In the genomic region with DNA sequence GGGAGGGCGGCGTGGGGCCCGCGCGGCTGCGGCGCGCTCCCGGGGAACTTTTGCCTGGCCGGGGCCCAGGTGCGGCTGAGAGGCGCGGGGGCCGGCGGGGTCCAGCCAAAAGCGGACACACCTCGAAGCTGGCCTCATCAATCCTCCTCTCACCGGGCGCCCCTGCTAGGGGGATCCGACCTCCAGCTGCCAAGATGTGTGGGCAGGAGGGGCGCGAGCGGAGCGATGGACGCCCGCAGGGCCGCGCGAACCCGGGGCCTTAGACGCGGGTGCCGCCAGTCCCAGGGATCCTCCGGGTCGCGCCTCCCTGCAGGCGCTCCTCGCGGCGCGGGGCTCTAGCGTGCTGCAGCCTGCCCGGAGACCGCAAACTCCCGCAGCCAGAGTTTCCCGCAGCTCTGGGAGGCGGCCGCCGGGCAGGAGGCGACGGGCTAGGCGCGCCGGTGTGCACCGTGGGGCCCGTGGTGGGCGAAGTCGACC, we compare ENCODE assay signal across 10 cellular contexts. TPM values are rescaled to one million over a fixed set of nuclear protein-coding genes. Genes with fewer than 3 reads are reported as not detected.
A peak's percentile ranks its signal among the peaks of the same experiment; 100 is the strongest.
DNase-seq lines count a peak whose midpoint lies in the region; ATAC-seq, FAIRE-seq and TF ChIP-seq lines count a peak whose summit lies in the region.
"Had no signal": no experiment of that assay in that cellular context is flagged by ENCODE, and none has a peak within 500 bp of the region (broad histone marks: within the 10 kb centered on the region; RNA-seq: fewer than 3 reads in every experiment).

No MANE protein-coding gene starts in this region.

- CTCF ChIA-PET in HepG2 (lab: Yijun Ruan, JAX; ENCODE audit: low intra/inter-chr PET ratio, low total read pairs), result no interaction called here

- peaks cover 0 to 10% of the 10 kb centered on the region in 2 donors for H3K27me3 ChIP-seq in right lobe of liver
- peaks cover 6 to 64% of the 10 kb centered on the region in 2 experiments for H3K27me3 ChIP-seq in HepG2 (ENCODE audit: control insufficient read depth in 1 of 2, insufficient read depth in 2 of 2, low read length in 2 of 2)
- H3K27me3 ChIP-seq in layer of hippocampus (ENCODE audit: control insufficient read depth, insufficient read depth, low read length), result peaks cover 9% of the 10 kb centered on the region
- H3K27me3 ChIP-seq in upper lobe of right lung, result peaks cover 46% of the 10 kb centered on the region

- TF ChIP-seq POLR2A in right lobe of liver (IDR thresholded peaks at IDR 0.05) (no peak), HepG2 (IDR thresholded peaks at IDR 0.05; ENCODE audit: insufficient read depth in 1 of 2, low read depth in 2 of 2, low read length in 2 of 2) (no peak)

- H3K4me2 ChIP-seq in HepG2 (ENCODE audit: low read depth, low read length), result no peak overlapping the region

- H3K79me2 ChIP-seq in HepG2 (ENCODE audit: insufficient read depth, low read length), result no peaks in the 10 kb centered on the region

- no peak overlapping the region for H3K9ac ChIP-seq in HepG2 (ENCODE audit: insufficient read depth, low read depth, low read length)

- H3K9me3 Mint-ChIP-seq in activated naive CD8-positive, alpha-beta T cell treated with anti-CD3 and anti-CD28 coated beads, Interleukin-2, amount 10 ng/mL, durations not matched to agents 7 days and 5 days, result no peaks in the 10 kb centered on the region

- no peak overlapping the region for H3K27ac ChIP-seq in right lobe of liver
- no peak overlapping the region for H3K27ac ChIP-seq in HepG2 (ENCODE audit: extremely low read length, insufficient read depth, low read length)
- peak overlapping the region; percentile 38 for H3K27ac ChIP-seq in layer of hippocampus (ENCODE audit: low read depth, low read length)
- no peak overlapping the region for H3K27ac ChIP-seq in upper lobe of right lung

- DNase-seq in right lobe of liver, result no peak
- DNase-seq in HepG2 (ENCODE audit: low spot score), result no peak
- peak; percentile 60 for DNase-seq in activated naive CD8-positive, alpha-beta T cell treated with anti-CD3 and anti-CD28 coated beads, Interleukin-2, amount 10 ng/mL, durations not matched to agents 7 days and 5 days
- no peak for DNase-seq in upper lobe of right lung
- DNase-seq in SIG-M5 treated with dmso at 0.1 percent for 504 hours (lab: John Stamatoyannopoulos, UW; ENCODE audit: unreplicated experiment), result no peak
- DNase-seq in ureter (ENCODE audit: low spot score), result no peak
- DNase-seq: foreskin fibroblast, NCI-H1694 had no signal

- FAIRE-seq in HepG2 (lab: Jason Lieb, UNC), result no peak

- in situ Hi-C loops in HepG2 (cut with HindIII; ENCODE audit: extremely low pct_ligation_motif_present, low pct_unique_long_range_greater_than_20kb), result no loop called here

- peaks cover 12% of the 10 kb centered on the region for H3K27me3 Mint-ChIP-seq in activated naive CD8-positive, alpha-beta T cell treated with anti-CD3 and anti-CD28 coated beads, Interleukin-2, amount 10 ng/mL, durations not matched to agents 7 days and 5 days

- WGBS in right lobe of liver (ENCODE audit: insufficient coverage, low coverage, low lambda C conversion rate, missing lambda C conversion rate), result 0% methylated on average over 2 of the region's 58 CpGs
- no CpG with 5 or more reads among the region's 58 CpGs for WGBS in HepG2 (ENCODE audit: low lambda C conversion rate)

- 0 out of 2 replicates have a peak, but pooled peaks cover 4% of the 10 kb centered on the region for H4K20me1 ChIP-seq in HepG2 (ENCODE audit: insufficient read depth, low read length)

- ATAC-seq in right lobe of liver, result no peak
- no peak for ATAC-seq in HepG2
- no peak for ATAC-seq in activated naive CD8-positive, alpha-beta T cell treated with anti-CD3 and anti-CD28 coated beads, Interleukin-2, amount 10 ng/mL, durations not matched to agents 7 days and 5 days (ENCODE audit: low read depth)
- ATAC-seq in upper lobe of right lung, result no peak
- no peak for ATAC-seq in HG03442 (IDR thresholded peaks at IDR 0.05; ENCODE audit: unreplicated experiment)

- H3K4me1 ChIP-seq in right lobe of liver, result peaks cover 0 to 4% (median 0%) of the 10 kb centered on the region in 4 donors
- no peaks in the 10 kb centered on the region for H3K4me1 ChIP-seq in HepG2 (ENCODE audit: insufficient read depth, low read length)
- peaks cover 13% of the 10 kb centered on the region for H3K4me1 ChIP-seq in upper lobe of right lung

- H3K36me3 Mint-ChIP-seq in activated naive CD8-positive, alpha-beta T cell treated with anti-CD3 and anti-CD28 coated beads, Interleukin-2, amount 10 ng/mL, durations not matched to agents 7 days and 5 days, result peaks cover 5% of the 10 kb centered on the region

- TF ChIP-seq CTCF in right lobe of liver (IDR thresholded peaks at IDR 0.05) (no peak), HepG2 (CRISPR knock-in tag; IDR thresholded peaks at IDR 0.05) (no peak), upper lobe of right lung (IDR thresholded peaks at IDR 0.05) (no peak)

- TF ChIP-seq EP300 in HepG2 (IDR thresholded peaks at IDR 0.05; ENCODE audit: low read depth in 2 of 2, low read length in 2 of 2) (no peak), HepG2 (CRISPR knock-in tag; IDR thresholded peaks at IDR 0.05; ENCODE audit: borderline replicate concordance) (no peak)

- H2AFZ ChIP-seq in HepG2 (ENCODE audit: low read length), result no peak overlapping the region

- no peak for TF ChIP-seq RAD21 in HepG2 (CRISPR knock-in tag; IDR thresholded peaks at IDR 0.05)

- H3K36me3 ChIP-seq in right lobe of liver (no peaks in the 10 kb centered on the region), HepG2 (replicated peaks in 1 of 2; ENCODE audit: control insufficient read depth in 1 of 2, insufficient read depth in 2 of 2, low read length in 2 of 2) (no peaks in the 10 kb centered on the region), upper lobe of right lung (no peaks in the 10 kb centered on the region)

- H3K4me3 ChIP-seq in right lobe of liver (peak overlapping the region in 2 of 3 donors; percentile 48 to 64), HepG2 (replicated peaks in 1 of 3; ENCODE audit: insufficient read depth in 1 of 3, low read depth in 2 of 3, low read length in 3 of 3) (no peak overlapping the region), upper lobe of right lung (peak overlapping the region; percentile 61)

- H3K4me1 Mint-ChIP-seq in activated naive CD8-positive, alpha-beta T cell treated with anti-CD3 and anti-CD28 coated beads, Interleukin-2, amount 10 ng/mL, durations not matched to agents 7 days and 5 days, result peaks cover 44% of the 10 kb centered on the region

- no peak overlapping the region for H3K27ac Mint-ChIP-seq in activated naive CD8-positive, alpha-beta T cell treated with anti-CD3 and anti-CD28 coated beads, Interleukin-2, amount 10 ng/mL, durations not matched to agents 7 days and 5 days

- POLR2A ChIA-PET in HepG2 (lab: Yijun Ruan, JAX), result no interaction called here
- POLR2A ChIA-PET in activated naive CD8-positive, alpha-beta T cell treated with anti-CD3 and anti-CD28 coated beads, Interleukin-2, amount 10 ng/mL, durations not matched to agents 7 days and 5 days (lab: Charles Lee), result interaction anchor here (1.1 to 3.3 kb wide), 5 partner anchors 9 to 81 kb away, joined by 3 to 39 read pairs (median 7); no protein-coding TSS in a partner anchor

- H3K4me3 Mint-ChIP-seq in activated naive CD8-positive, alpha-beta T cell treated with anti-CD3 and anti-CD28 coated beads, Interleukin-2, amount 10 ng/mL, durations not matched to agents 7 days and 5 days, result peak overlapping the region; percentile 55

- no TSS peak for BruUV-seq in HepG2 (replicated peaks; lab: Mats Ljungman, UMichigan)

- H3K9me3 ChIP-seq in right lobe of liver, result no peaks in the 10 kb centered on the region
- no peaks in the 10 kb centered on the region for H3K9me3 ChIP-seq in HepG2 (ENCODE audit: low read length)
- H3K9me3 ChIP-seq in upper lobe of right lung, result no peaks in the 10 kb centered on the region

- intact Hi-C loops in right lobe of liver (cut with DNase I) (no loop called here), HepG2 (cut with micrococcal nuclease; ENCODE audit: unreplicated experiment) (no loop called here), upper lobe of right lung (cut with DNase I) (no loop called here)

TF ChIP-seq in HepG2, 621 proteins besides CTCF, POLR2A, EP300 and RAD21 (continues in another document):
- TF ChIP-seq TMF1 (CRISPR knock-in tag; IDR thresholded peaks at IDR 0.05; ENCODE audit: low read depth), result no peak
- TF ChIP-seq CHCHD3 (CRISPR knock-in tag; IDR thresholded peaks at IDR 0.05), result no peak
- no peak for TF ChIP-seq JARID2 (CRISPR knock-in tag; IDR thresholded peaks at IDR 0.05; ENCODE audit: insufficient replicate concordance)
- no peak for TF ChIP-seq NR2F6 (IDR thresholded peaks at IDR 0.05)
- no peak for TF ChIP-seq NR2F6 (CRISPR knock-in tag; IDR thresholded peaks at IDR 0.05)
- TF ChIP-seq SIN3B (IDR thresholded peaks at IDR 0.05; ENCODE audit: low read length), result no peak
- TF ChIP-seq NFYB (CRISPR knock-in tag; IDR thresholded peaks at IDR 0.05), result no peak

RNA-seq across cellular contexts. Expression of gene IGSF9B, which starts 0.8 kb away (rescaled TPM):
- total RNA-seq in right lobe of liver, result under 1 TPM in 2 of 6 experiments, not detected in 4; 0.15 to 0.23 TPM
- not detected in 2 replicates for total RNA-seq in HepG2 (2016; rRNA removed; fragmentation: Illumina TruSeq; extraction: Trizol)
- not detected in 2 replicates for total RNA-seq in HepG2 (2016; cell fraction: cytosol; rRNA removed; fragmentation: Illumina TruSeq; extraction: Trizol; ENCODE audit: low read depth)
- total RNA-seq in HepG2 (2016; cell fraction: insoluble cytoplasmic fraction; rRNA removed; fragmentation: Illumina TruSeq; extraction: Trizol), result not detected in 2 replicates
- total RNA-seq in HepG2 (2016; cell fraction: membrane; rRNA removed; fragmentation: Illumina TruSeq; extraction: Trizol), result 0.09 TPM in 1 of 2 replicates, not detected in the other
- total RNA-seq in HepG2 (2016; cell fraction: nucleus; rRNA removed; fragmentation: Illumina TruSeq; extraction: Trizol), result not detected in 2 replicates
- not detected in 2 replicates for polyA plus RNA-seq in HepG2 (2011; rRNA removed)
- not detected in 2 replicates for polyA plus RNA-seq in HepG2 (2011; cell fraction: cytosol; rRNA removed)
- polyA plus RNA-seq in HepG2 (2011; cell fraction: nucleus; rRNA removed), result 0.19 and 0.21 TPM in 2 replicates
- not detected in 2 replicates for polyA plus RNA-seq in HepG2 (2012)
- not detected in 2 replicates for polyA plus RNA-seq in HepG2 (2016; cell fraction: cytosol; fragmentation: Illumina TruSeq; extraction: Trizol; ENCODE audit: low read depth)
- not detected in 2 replicates for polyA plus RNA-seq in HepG2 (2016; cell fraction: insoluble cytoplasmic fraction; fragmentation: Illumina TruSeq; extraction: Trizol; ENCODE audit: low read depth)
- not detected in 2 replicates for polyA plus RNA-seq in HepG2 (2016; cell fraction: membrane; fragmentation: Illumina TruSeq; extraction: Trizol; ENCODE audit: low read depth)
- not detected in 2 replicates for polyA plus RNA-seq in HepG2 (2016; cell fraction: nucleus; fragmentation: Illumina TruSeq; extraction: Trizol; ENCODE audit: insufficient read depth, low read depth)
- polyA minus RNA-seq in HepG2 (2011; rRNA and poly(A)+ RNA removed; ENCODE audit: low replicate concordance), result not detected in 2 replicates
- not detected in 2 replicates for polyA minus RNA-seq in HepG2 (2011; cell fraction: cytosol; rRNA and poly(A)+ RNA removed)
- polyA minus RNA-seq in HepG2 (2011; cell fraction: nucleus; rRNA and poly(A)+ RNA removed), result not detected in 2 replicates
- 10 to 100 TPM; 91.8 to 99.7 TPM for total RNA-seq in activated naive CD8-positive, alpha-beta T cell treated with anti-CD3 and anti-CD28 coated beads, Interleukin-2, amount 10 ng/mL, durations not matched to agents 7 days and 5 days
- 2.9 TPM for total RNA-seq in upper lobe of right lung
- total RNA-seq in ureter, result 52.0 TPM

Comparison
In these comparisons a context has a peak if more than half of its experiments do, and no peak if none do; other contexts are left out.
1. H3K4me3 ChIP-seq: peak in right lobe of liver (2 of 3) and upper lobe of right lung (single experiment); none in HepG2 (0 of 3).
2. RNA of gene IGSF9B, which starts 0.8 kb away (total RNA-seq): 91.8 to 99.7 TPM in activated naive CD8-positive, alpha-beta T cell treated with anti-CD3 and anti-CD28 coated beads, Interleukin-2, amount 10 ng/mL, durations not matched to agents 7 days and 5 days and 52.0 TPM in ureter (single experiment); 2.9 TPM in upper lobe of right lung (single experiment), 0.15 to 0.23 TPM in right lobe of liver and 0.09 TPM in HepG2; every median in the first group is over 10 times any median in the second.